Comparison of ENCODE assay signal across 9 cellular contexts in genomic region chr7:29146888-29147609, GRCh38. TPM values are rescaled to one million over a fixed set of nuclear protein-coding genes. Genes with fewer than 3 reads are reported as not detected.
DNase-seq lines count a peak whose midpoint lies in the region; ATAC-seq and TF ChIP-seq lines count a peak whose summit lies in the region.
"Had no signal": no experiment of that assay in that cellular context is flagged by ENCODE, and none has a peak within 500 bp of the region (broad histone marks: within the 10 kb centered on the region; RNA-seq: fewer than 3 reads in every experiment).

No MANE protein-coding gene starts in this region.

- H3K27ac Mint-ChIP-seq in CD4-positive, alpha-beta T cell, result no peak overlapping the region

- intact Hi-C loops in CD4-positive, alpha-beta T cell (cut with DNase I, micrococcal nuclease), result no loop called here

- H3K4me3 ChIP-seq in duodenal mucosa (ENCODE audit: low read depth in 1 of 2, low read length in 2 of 2), result peak overlapping the region; percentile 65 to 76

- H3K27me3 Mint-ChIP-seq in CD4-positive, alpha-beta T cell, result peaks cover 54% of the 10 kb centered on the region

- POLR2A ChIA-PET in CD4-positive, alpha-beta T cell (lab: Charles Lee), result no interaction called here

- no peaks in the 10 kb centered on the region for H3K4me1 Mint-ChIP-seq in CD4-positive, alpha-beta T cell (ENCODE audit: low read depth)

- TF ChIP-seq CTCF in CD4-positive, alpha-beta T cell (IDR thresholded peaks at IDR 0.05), result no peak

- H3K4me3 Mint-ChIP-seq in CD4-positive, alpha-beta T cell, result no peak overlapping the region

- H3K9me3 Mint-ChIP-seq in CD4-positive, alpha-beta T cell, result no peaks in the 10 kb centered on the region

- ATAC-seq in CD4-positive, alpha-beta T cell (ENCODE audit: poor library complexity), result no peak
- ATAC-seq in HG03354 (IDR thresholded peaks at IDR 0.05; ENCODE audit: poor library complexity, severe bottlenecking, unreplicated experiment), result no peak

- CTCF ChIA-PET in CD4-positive, alpha-beta T cell (lab: Charles Lee), result no interaction called here

- peak; percentile 47 for DNase-seq in COR-L47 (lab: John Stamatoyannopoulos, UW)
- DNase-seq in NCI-H2029 treated with DMSO at 0.1 percent for 48 hours (lab: John Stamatoyannopoulos, UW), result peak; percentile 17
- peak; percentile 44 for DNase-seq in myocyte (ENCODE audit: low read depth)
- no peak for DNase-seq in CD4-positive, alpha-beta T cell
- no peak for DNase-seq in GM03348 (ENCODE audit: low spot score)
- DNase-seq in T-helper 2 cell, result no peak

- no peaks in the 10 kb centered on the region for H3K9me3 ChIP-seq in duodenal mucosa (ENCODE audit: control insufficient read depth in 1 of 2, low read length in 2 of 2)
- H3K9me3 ChIP-seq in CD4-positive, alpha-beta T cell (ENCODE audit: control insufficient read depth, low read length), result no peaks in the 10 kb centered on the region

- H3K4me1 ChIP-seq in duodenal mucosa (ENCODE audit: control insufficient read depth in 1 of 2, insufficient read depth in 2 of 2, low read length in 2 of 2), result peaks cover 20 to 24% of the 10 kb centered on the region in 2 donors

- H3K36me3 Mint-ChIP-seq in CD4-positive, alpha-beta T cell (ENCODE audit: low read depth), result no peaks in the 10 kb centered on the region

- H3K27ac ChIP-seq in duodenal mucosa (ENCODE audit: low read depth, low read length), result no peak overlapping the region
- no peak overlapping the region for H3K27ac ChIP-seq in CD4-positive, alpha-beta T cell (ENCODE audit: low read depth, low read length)

- H3K27me3 ChIP-seq in duodenal mucosa (ENCODE audit: control insufficient read depth in 1 of 2, insufficient read depth in 2 of 2, low read length in 2 of 2), result peaks cover 0 to 13% of the 10 kb centered on the region in 2 donors
- H3K27me3 ChIP-seq in CD4-positive, alpha-beta T cell (ENCODE audit: control insufficient read depth, insufficient read depth, low read length), result peaks cover 30% of the 10 kb centered on the region

- no peaks in the 10 kb centered on the region for H3K36me3 ChIP-seq in duodenal mucosa (ENCODE audit: control insufficient read depth in 1 of 2, insufficient read depth in 2 of 2, low read length in 2 of 2)

- H3K9ac ChIP-seq in duodenal mucosa (ENCODE audit: low read depth in 1 of 2, low read length in 2 of 2), result peak overlapping the region; percentile 0 to 22

RNA-seq across cellular contexts. Expression of gene CPVL, which starts 0.7 kb away (rescaled TPM):
- 0.47 and 0.62 TPM in 2 replicates for total RNA-seq in myocyte
- 0.39 TPM for polyA plus RNA-seq in myocyte (2012)
- 1 to 10 TPM; 3.8 to 4.5 TPM for total RNA-seq in CD4-positive, alpha-beta T cell

RNA-seq across cellular contexts. Expression of gene CHN2, which starts 47.5 kb away (rescaled TPM):
- 2.8 and 3.2 TPM in 2 replicates for total RNA-seq in myocyte
- polyA plus RNA-seq in myocyte (2012), result 0.61 TPM
- total RNA-seq in CD4-positive, alpha-beta T cell, result 1 to 10 TPM; 2.1 to 3.5 TPM
- total RNA-seq: HT1080 had no signal

Comparison
In these comparisons a context has a peak if more than half of its experiments do, and no peak if none do; other contexts are left out.
1. DNase-seq: peak in COR-L47 (single experiment), NCI-H2029 treated with DMSO at 0.1 percent for 48 hours (single experiment) and myocyte (single experiment); none in CD4-positive, alpha-beta T cell (0 of 10), GM03348 (single experiment) and T-helper 2 cell (0 of 5).